ENCODE assay signal across 23 cellular contexts in the genomic region with DNA sequence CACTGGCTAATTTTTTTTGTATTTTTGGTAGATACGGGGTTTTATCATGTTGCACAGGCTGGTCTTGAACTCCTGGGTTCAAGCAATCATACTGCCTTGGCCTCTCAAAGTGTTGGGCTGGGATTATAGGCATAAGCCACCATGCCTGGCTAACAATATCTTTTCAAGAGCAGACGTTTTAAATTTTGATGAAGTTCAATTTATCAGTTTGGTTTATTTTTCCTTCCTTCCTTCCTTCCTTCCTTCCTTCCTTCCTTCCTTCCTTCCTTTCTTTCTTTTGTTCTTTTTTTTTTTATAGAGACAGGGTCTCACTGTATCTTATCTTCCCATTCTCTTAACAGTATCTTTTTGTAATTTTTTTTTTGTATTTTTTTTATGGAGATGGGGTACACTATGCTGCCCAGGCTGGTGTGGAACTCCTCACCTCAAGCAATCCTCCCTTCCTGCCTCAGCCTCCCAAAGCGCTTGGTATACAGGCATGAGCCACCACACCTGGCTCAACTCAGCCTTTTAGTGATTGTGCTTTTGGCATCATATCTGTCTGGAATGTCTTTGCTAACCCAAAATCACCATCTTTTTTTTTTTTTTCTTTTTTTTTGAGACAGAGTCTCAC. TPM values are rescaled to one million over a fixed set of nuclear protein-coding genes. Genes with fewer than 3 reads are reported as not detected.
DNase-seq lines count a peak whose midpoint lies in the region; ATAC-seq and TF ChIP-seq lines count a peak whose summit lies in the region.
"Had no signal": no experiment of that assay in that cellular context is flagged by ENCODE, and none has a peak within 500 bp of the region (broad histone marks: within the 10 kb centered on the region; RNA-seq: fewer than 3 reads in every experiment).

No MANE protein-coding gene starts in this region.

- H3K4me3 ChIP-seq in right atrium auricular region: no peak overlapping the region
- H3K4me3 ChIP-seq in heart right ventricle: no peak overlapping the region
- H3K4me3 ChIP-seq in coronary artery: no peak overlapping the region
- H3K4me3 ChIP-seq in vagina: no peak overlapping the region
- H3K4me3 ChIP-seq: BLaER1 treated with 17β-estradiol and CSF1 and Interleukin-3, amounts not matched to agents 10 nM and 100 nM had no signal

- ATAC-seq in heart right ventricle (no peak), GM21528 (IDR thresholded peaks at IDR 0.05; ENCODE audit: low FRiP score, unreplicated experiment) (no peak)

- 70 to 77% methylated on average over 3 of the region's 3 CpGs for WGBS in heart right ventricle, 2 donors

- intact Hi-C loops in heart right ventricle (cut with DNase I): no loop called here
- intact Hi-C loops in vagina (cut with DNase I): no loop called here

- H3K9me3 ChIP-seq in right atrium auricular region (peaks cover 0 to 14% of the 10 kb centered on the region in 2 donors), heart right ventricle (peaks cover 0 to 13% (median 6%) of the 10 kb centered on the region in 11 donors), vagina (no peaks in the 10 kb centered on the region)
- H3K9me3 ChIP-seq: BE2C had no signal

- H3K27ac ChIP-seq in right atrium auricular region (no peak overlapping the region), heart right ventricle (no peak overlapping the region), coronary artery (no peak overlapping the region), vagina (no peak overlapping the region)
- H3K27ac ChIP-seq: 22Rv1; BLaER1 treated with 17β-estradiol and CSF1 and Interleukin-3, amounts not matched to agents 10 nM and 100 nM had no signal

- H3K27me3 ChIP-seq in right atrium auricular region (no peaks in the 10 kb centered on the region), heart right ventricle (peaks cover 0 to 82% (median 61%) of the 10 kb centered on the region in 7 donors), vagina (no peaks in the 10 kb centered on the region)

- no peak for TF ChIP-seq POLR2A in vagina (IDR thresholded peaks at IDR 0.05)

- DNase-seq in right atrium auricular region (ENCODE audit: low spot score) (peak; percentile 16), heart right ventricle (no peak), coronary artery (ENCODE audit: low spot score) (peak; percentile 36), islet precursor cell (peak; percentile 14), vagina (ENCODE audit: extremely low spot score in 2 of 2) (peak; percentile 6 to 25), NCI-H345 treated with DMSO at 0.1 percent for 48 hours (lab: John Stamatoyannopoulos, UW; ENCODE audit: unreplicated experiment) (no peak), DMS114 treated with DMSO at 0.1 percent for 48 hours (lab: John Stamatoyannopoulos, UW; ENCODE audit: unreplicated experiment) (no peak)
- DNase-seq: ACHN; AML-193; BE2C; CD4-positive, alpha-beta T cell; CD8-positive, alpha-beta memory T cell; DMS 273 treated with DMSO at 0.1 percent for 48 hours; DMS53; DMS79 treated with DMSO at 0.1 percent for 48 hours; GF-D8; GOT3; HCEC 1CT had no signal

- TF ChIP-seq CTCF in right atrium auricular region (IDR thresholded peaks at IDR 0.05): no peak
- TF ChIP-seq CTCF in heart right ventricle (IDR thresholded peaks at IDR 0.05): no peak
- no peak for TF ChIP-seq CTCF in coronary artery (IDR thresholded peaks at IDR 0.05)
- TF ChIP-seq CTCF in vagina (IDR thresholded peaks at IDR 0.05): no peak

- H3K36me3 ChIP-seq in right atrium auricular region (no peaks in the 10 kb centered on the region), heart right ventricle (no peaks in the 10 kb centered on the region), vagina (no peaks in the 10 kb centered on the region)
- H3K36me3 ChIP-seq: BE2C; BLaER1 treated with 17β-estradiol and CSF1 and Interleukin-3, amounts not matched to agents 10 nM and 100 nM had no signal

- H3K4me1 ChIP-seq in right atrium auricular region (no peaks in the 10 kb centered on the region), heart right ventricle (no peaks in the 10 kb centered on the region), vagina (no peaks in the 10 kb centered on the region)
- H3K4me1 ChIP-seq: BE2C; BLaER1 treated with 17β-estradiol and CSF1 and Interleukin-3, amounts not matched to agents 10 nM and 100 nM had no signal

RNA-seq across cellular contexts. Expression of a gene that starts 13.6 kb away (rescaled TPM):
- not detected for total RNA-seq in right atrium auricular region
- not detected for total RNA-seq in heart right ventricle
- not detected for polyA plus RNA-seq in heart right ventricle
- total RNA-seq in vagina: not detected
- total RNA-seq: CD4-positive, alpha-beta T cell; CD8-positive, alpha-beta memory T cell; Daoy had no signal
- polyA plus RNA-seq: CD14-positive monocyte; CD8-positive, alpha-beta memory T cell had no signal

RNA-seq across cellular contexts. Expression of a gene that starts 15.2 kb away (rescaled TPM):
- total RNA-seq in right atrium auricular region: not detected
- not detected for total RNA-seq in heart right ventricle
- under 1 TPM in 1 of 2 donors, not detected in 1; 0.01 TPM for polyA plus RNA-seq in heart right ventricle
- total RNA-seq in vagina: not detected
- total RNA-seq: CD4-positive, alpha-beta T cell had no signal
- polyA plus RNA-seq: CD14-positive monocyte; CD8-positive, alpha-beta memory T cell had no signal

RNA-seq across cellular contexts. Expression of a gene that starts 37.4 kb away (rescaled TPM):
- total RNA-seq in right atrium auricular region (10 to 100 TPM; 67.2 to 91.6 TPM), heart right ventricle (100 to 1,000 TPM in 6 of 10 donors, 10 to 100 TPM in 4; 90.0 to 111 (median 104) TPM), vagina (64.1 TPM)
- polyA plus RNA-seq in heart right ventricle: 100 to 1,000 TPM; 176 to 196 TPM

Comparison
In these comparisons a context has a peak if more than half of its experiments do, and no peak if none do; other contexts are left out.
1. DNase-seq: peak in right atrium auricular region (single experiment), coronary artery (single experiment), islet precursor cell (single experiment) and vagina (2 of 2); none in heart right ventricle (0 of 2), NCI-H345 treated with DMSO at 0.1 percent for 48 hours (single experiment) and DMS114 treated with DMSO at 0.1 percent for 48 hours (single experiment).